In genomic region chr2:231198291-231199173, GRCh38 we compare ENCODE assay signal across 8 cellular contexts. TPM values are rescaled to one million over a fixed set of nuclear protein-coding genes. Genes with fewer than 3 reads are reported as not detected.
DNase-seq lines count a peak whose midpoint lies in the region; ATAC-seq and TF ChIP-seq lines count a peak whose summit lies in the region.

TSS of gene ARMC9 (plus strand) at chr2:231198631. CDS start at chr2:231206239, 7,608 bp downstream.

- H3K27me3 ChIP-seq in PC-9 (ENCODE audit: insufficient read depth, low read depth): peaks cover 17% of the 10 kb centered on the region; the same call in 1 of the 2 replicates
- H3K27me3 ChIP-seq in esophagus muscularis mucosa: peaks cover 0 to 3% (median 0%) of the 10 kb centered on the region in 4 donors
- no peaks in the 10 kb centered on the region for H3K27me3 ChIP-seq in muscle layer of duodenum (ENCODE audit: low read depth, low read length)

- no peaks in the 10 kb centered on the region for H3K36me3 ChIP-seq in PC-9 (ENCODE audit: low read depth)
- peaks cover 0 to 7% (median 0%) of the 10 kb centered on the region in 4 donors for H3K36me3 ChIP-seq in esophagus muscularis mucosa
- H3K36me3 ChIP-seq in muscle layer of duodenum (ENCODE audit: control insufficient read depth in 1 of 2, insufficient read depth in 2 of 2, low read length in 2 of 2): no peaks in the 10 kb centered on the region

- TF ChIP-seq EP300 in esophagus muscularis mucosa (IDR thresholded peaks at IDR 0.05): no peak

- H3F3A ChIP-seq in PC-9 (ENCODE audit: insufficient read depth, low read depth): no peaks in the 10 kb centered on the region

- H3K4me1 ChIP-seq in PC-9 (replicated peaks; ENCODE audit: insufficient read depth): peaks cover 25% of the 10 kb centered on the region
- H3K4me1 ChIP-seq in esophagus muscularis mucosa: peaks cover 9 to 57% (median 54%) of the 10 kb centered on the region in 4 donors
- peaks cover 0 to 21% of the 10 kb centered on the region in 2 donors for H3K4me1 ChIP-seq in muscle layer of duodenum (ENCODE audit: control insufficient read depth in 1 of 2, insufficient read depth in 2 of 2, low read length in 2 of 2)

- intact Hi-C loops in PC-9 (cut with micrococcal nuclease; ENCODE audit: unreplicated experiment) (no loop called here), esophagus muscularis mucosa (cut with DNase I) (no loop called here)

- peak within 1 kb of the TSS; percentile 97 for H2AFZ ChIP-seq in PC-9

- H3K9me3 ChIP-seq in PC-9 (ENCODE audit: insufficient read depth, low read depth): no peaks in the 10 kb centered on the region
- no peaks in the 10 kb centered on the region for H3K9me3 ChIP-seq in esophagus muscularis mucosa
- no peaks in the 10 kb centered on the region for H3K9me3 ChIP-seq in muscle layer of duodenum (ENCODE audit: control insufficient read depth in 1 of 2, low read length in 2 of 2)

- H3K79me2 ChIP-seq in PC-9 (ENCODE audit: low read depth): no peaks in the 10 kb centered on the region

- ATAC-seq in GM21423 (IDR thresholded peaks at IDR 0.05; ENCODE audit: unreplicated experiment): peak; percentile 96
- ATAC-seq in activated T-cell treated with anti-CD3 and anti-CD28 coated beads, Interleukin-2, amount 50 U/mL, for 4 hours: peak; percentile 97 to 98

- no peaks in the 10 kb centered on the region for H3K9me2 ChIP-seq in PC-9 (ENCODE audit: insufficient read depth)

- TF ChIP-seq CTCF in PC-9 (conservative IDR thresholded peaks at IDR 0.05) (no peak), esophagus muscularis mucosa (IDR thresholded peaks at IDR 0.05) (no peak)

- WGBS in esophagus muscularis mucosa: under 1% methylated on average over 41 of the region's 83 CpGs

- H3K36me3 Mint-ChIP-seq in activated T-cell treated with anti-CD3 and anti-CD28 coated beads, Interleukin-2, amount 50 U/mL, for 4 hours (ENCODE audit: insufficient read depth): no peaks in the 10 kb centered on the region

- CTCF ChIA-PET in PC-9 (lab: Charles Lee): interaction anchor here (0.6 kb wide), 1 partner anchor 265 kb away, joined by 3 read pairs; no protein-coding TSS in a partner anchor

- H3K4me2 ChIP-seq in PC-9: peak within 1 kb of the TSS; percentile 81

- H4K20me1 ChIP-seq in PC-9 (ENCODE audit: insufficient read depth): no peaks in the 10 kb centered on the region

- peaks cover 2% of the 10 kb centered on the region for H3K27me3 Mint-ChIP-seq in activated T-cell treated with anti-CD3 and anti-CD28 coated beads, Interleukin-2, amount 50 U/mL, for 4 hours (ENCODE audit: low read depth)

- BruUV-seq in PC-9 (replicated peaks; lab: Mats Ljungman, UMichigan): TSS peak; percentile 55

- POLR2A ChIA-PET in PC-9 (lab: Charles Lee; ENCODE audit: unreplicated experiment): interaction anchor here (0.6 to 0.7 kb wide), 3 partner anchors 130 to 444 kb away, joined by 3 to 14 read pairs (median 4); no protein-coding TSS in a partner anchor

- TF ChIP-seq POLR2A in esophagus muscularis mucosa (IDR thresholded peaks at IDR 0.05; ENCODE audit: low read depth): peak; percentile 63

- H3K4me3 Mint-ChIP-seq in activated T-cell treated with anti-CD3 and anti-CD28 coated beads, Interleukin-2, amount 50 U/mL, for 4 hours: peak within 1 kb of the TSS; percentile 89

- H3K4me3 ChIP-seq in PC-9 (peak within 1 kb of the TSS; percentile 72), esophagus muscularis mucosa (peak within 1 kb of the TSS; percentile 72 to 88 (median 76)), muscle layer of duodenum (ENCODE audit: low read depth in 1 of 2, low read length in 2 of 2) (peak within 1 kb of the TSS; percentile 84 to 98)

- H3K4me1 Mint-ChIP-seq in activated T-cell treated with anti-CD3 and anti-CD28 coated beads, Interleukin-2, amount 50 U/mL, for 4 hours (ENCODE audit: low read depth): peaks cover 13% of the 10 kb centered on the region

- no peaks in the 10 kb centered on the region for H3K9me3 Mint-ChIP-seq in activated T-cell treated with anti-CD3 and anti-CD28 coated beads, Interleukin-2, amount 50 U/mL, for 4 hours

- DNase-seq in DMS114 treated with DMSO at 0.1 percent for 48 hours (lab: John Stamatoyannopoulos, UW; ENCODE audit: unreplicated experiment) (peak; percentile 33), HUDEP-2 (lab: John Stamatoyannopoulos, UW; ENCODE audit: unreplicated experiment in 76 of 76) (peak in 58 of 76 experiments; percentile 6 to 69 (median 42)), PC-9 (peak; percentile 41 to 78), esophagus muscularis mucosa (ENCODE audit: extremely low spot score) (no peak)
- DNase-seq in activated T-cell treated with anti-CD3 and anti-CD28 coated beads, Interleukin-2, amount 50 U/mL, for 4 hours: peak; percentile 66
- peak; percentile 45 for DNase-seq in stimulated activated CD8-positive, alpha-beta memory T cell treated with anti-CD3 and anti-CD28 coated beads, Interleukin-7, amount 100 ng/mL, for 1 hour (ENCODE audit: low read depth in 2 of 2)

- no peak within 1 kb of the TSS for H3K27ac ChIP-seq in PC-9
- peak within 1 kb of the TSS; percentile 87 to 92 (median 88) for H3K27ac ChIP-seq in esophagus muscularis mucosa (replicated peaks in 1 of 4)
- peak within 1 kb of the TSS; percentile 80 for H3K27ac ChIP-seq in muscle layer of duodenum (ENCODE audit: low read length)

RNA-seq across cellular contexts. Expression of gene ARMC9, which starts in this region (rescaled TPM):
- total RNA-seq in PC-9 (2021) (23.4 and 29.7 TPM in 2 replicates), esophagus muscularis mucosa (100 to 1,000 TPM; 119 to 262 (median 152) TPM)
- total RNA-seq in activated T-cell treated with anti-CD3 and anti-CD28 coated beads, Interleukin-2, amount 50 U/mL, for 4 hours: 1 to 10 TPM; 3.3 to 6.4 (median 5.9) TPM
